27 cellular contexts compared by ENCODE assay signal in genomic region chr4:70364002-70364401, GRCh38. TPM values are rescaled to one million over a fixed set of nuclear protein-coding genes. Genes with fewer than 3 reads are reported as not detected.
DNase-seq lines count a peak whose midpoint lies in the region; ATAC-seq and TF ChIP-seq lines count a peak whose summit lies in the region.
"Had no signal": no experiment of that assay in that cellular context is flagged by ENCODE, and none has a peak within 500 bp of the region (broad histone marks: within the 10 kb centered on the region; RNA-seq: fewer than 3 reads in every experiment).

No MANE protein-coding gene starts in this region.

- no peaks in the 10 kb centered on the region for H3K9me3 ChIP-seq in upper lobe of left lung
- H3K9me3 ChIP-seq: BLaER1 treated with 17β-estradiol and CSF1 and Interleukin-3, amounts not matched to agents 10 nM and 100 nM had no signal

- no peak for TF ChIP-seq CTCF in upper lobe of left lung (IDR thresholded peaks at IDR 0.05)

- no peaks in the 10 kb centered on the region for H3K27me3 ChIP-seq in upper lobe of left lung
- H3K27me3 ChIP-seq: BLaER1 treated with 17β-estradiol and CSF1 and Interleukin-3, amounts not matched to agents 10 nM and 100 nM had no signal

- no peak for TF ChIP-seq POLR2A in upper lobe of left lung (IDR thresholded peaks at IDR 0.05)

- DNase-seq in RPMI8226 = peak; percentile 55
- no peak for DNase-seq in upper lobe of left lung
- no peak for DNase-seq in stimulated activated CD4-positive, alpha-beta T cell treated with anti-CD3 and anti-CD28 coated beads, Interleukin-2, amount 100 ng/mL, for 48 hours
- no peak for DNase-seq in amygdala (lab: John Stamatoyannopoulos, UW)
- DNase-seq: CD4-positive, alpha-beta T cell; H7; MV-4-11; NCI-H1105; NCI-H1436 treated with DMSO at 0.1 percent for 48 hours; NCI-H1930; NCI-H2107; NCI-H524; NCI-H774; SHP77; T-cell had no signal

- ATAC-seq in GM18498 (IDR thresholded peaks at IDR 0.05; ENCODE audit: unreplicated experiment) (peak; percentile 57), GM21360 (IDR thresholded peaks at IDR 0.05; ENCODE audit: unreplicated experiment) (peak; percentile 52), HG03159 (IDR thresholded peaks at IDR 0.05; ENCODE audit: unreplicated experiment) (peak; percentile 62), upper lobe of left lung (ENCODE audit: low FRiP score in 2 of 2) (no peak), HG02852 (IDR thresholded peaks at IDR 0.05; ENCODE audit: unreplicated experiment) (no peak)
- ATAC-seq: T-cell had no signal

- no peak overlapping the region for H3K4me3 ChIP-seq in upper lobe of left lung
- H3K4me3 ChIP-seq: BLaER1 treated with 17β-estradiol and CSF1 and Interleukin-3, amounts not matched to agents 10 nM and 100 nM had no signal

- H3K27ac ChIP-seq in upper lobe of left lung = no peak overlapping the region
- H3K27ac ChIP-seq: BLaER1 treated with 17β-estradiol and CSF1 and Interleukin-3, amounts not matched to agents 10 nM and 100 nM; RWPE1 had no signal

- no peaks in the 10 kb centered on the region for H3K4me1 ChIP-seq in upper lobe of left lung
- H3K4me1 ChIP-seq: BLaER1 treated with 17β-estradiol and CSF1 and Interleukin-3, amounts not matched to agents 10 nM and 100 nM had no signal

- no peaks in the 10 kb centered on the region for H3K36me3 ChIP-seq in upper lobe of left lung
- H3K36me3 ChIP-seq: BLaER1 treated with 17β-estradiol and CSF1 and Interleukin-3, amounts not matched to agents 10 nM and 100 nM had no signal

- 86 to 90% methylated on average over 5 of the region's 5 CpGs for WGBS in upper lobe of left lung, 2 donors

- TF ChIP-seq EP300 in upper lobe of left lung (IDR thresholded peaks at IDR 0.05) = no peak

RNA-seq across cellular contexts. Expression of gene SMR3A, which starts 3.4 kb away (rescaled TPM):
- not detected for total RNA-seq in upper lobe of left lung
- total RNA-seq: A172; CD4-positive, alpha-beta T cell; Daoy; G401; H7; HT-29; SK-MEL-5; T-cell; T-helper 2 cell treated with Interferon-gamma antibody and Interleukin-4, amounts not matched to agents 100 ng/mL and 5 ng/mL, for 36 hours had no signal

RNA-seq across cellular contexts. Expression of gene SMR3B, which starts 18.9 kb away (rescaled TPM):
- not detected for total RNA-seq in upper lobe of left lung
- total RNA-seq: A172; CD4-positive, alpha-beta T cell; Daoy; G401; H7; HT-29; SK-MEL-5; T-cell; T-helper 2 cell treated with Interferon-gamma antibody and Interleukin-4, amounts not matched to agents 100 ng/mL and 5 ng/mL, for 36 hours had no signal

RNA-seq across cellular contexts. Expression of gene CABS1, which starts 29.2 kb away (rescaled TPM):
- total RNA-seq in upper lobe of left lung = not detected
- total RNA-seq: A172; CD4-positive, alpha-beta T cell; Daoy; G401; H7; HT-29; SK-MEL-5; T-cell; T-helper 2 cell treated with Interferon-gamma antibody and Interleukin-4, amounts not matched to agents 100 ng/mL and 5 ng/mL, for 36 hours had no signal

RNA-seq across cellular contexts. Expression of gene OPRPN, which starts 33.7 kb away (rescaled TPM):
- total RNA-seq in upper lobe of left lung = not detected
- total RNA-seq: A172; CD4-positive, alpha-beta T cell; Daoy; G401; H7; HT-29; SK-MEL-5; T-cell; T-helper 2 cell treated with Interferon-gamma antibody and Interleukin-4, amounts not matched to agents 100 ng/mL and 5 ng/mL, for 36 hours had no signal

Comparison
In these comparisons a context has a peak if more than half of its experiments do, and no peak if none do; other contexts are left out.
1. ATAC-seq: peak in GM18498 (single experiment), GM21360 (single experiment) and HG03159 (single experiment); none in upper lobe of left lung (0 of 2) and HG02852 (single experiment).